In the genomic region with DNA sequence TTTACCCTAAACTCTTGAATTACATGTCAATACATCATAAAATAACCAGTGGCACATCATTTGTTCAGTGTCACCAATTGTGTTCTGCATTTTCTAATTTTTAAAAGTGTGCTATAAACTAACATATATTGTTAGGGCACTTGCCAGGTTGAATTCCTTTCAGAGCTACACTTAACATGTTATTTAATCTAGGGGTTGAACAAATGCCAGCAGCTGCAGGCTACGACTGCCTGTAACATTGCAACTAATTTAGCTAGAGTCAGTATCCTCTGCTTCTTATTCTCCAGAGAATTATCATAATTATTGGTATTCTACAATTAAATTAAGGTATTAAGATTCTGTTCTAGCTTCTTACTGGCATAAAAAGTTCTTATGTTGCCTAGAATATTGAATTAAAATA, we compare ENCODE assay signal across 31 cellular contexts. TPM values are rescaled to one million over a fixed set of nuclear protein-coding genes. Genes with fewer than 3 reads are reported as not detected.
DNase-seq lines count a peak whose midpoint lies in the region; ATAC-seq, FAIRE-seq and TF ChIP-seq lines count a peak whose summit lies in the region.
"Had no signal": no experiment of that assay in that cellular context is flagged by ENCODE, and none has a peak within 500 bp of the region (broad histone marks: within the 10 kb centered on the region; RNA-seq: fewer than 3 reads in every experiment).

No MANE protein-coding gene starts in this region.

- H2BK12ac ChIP-seq in neuronal stem cell (ENCODE audit: low read length), result no peak overlapping the region

- no peak overlapping the region for H2AK9ac ChIP-seq in IMR-90 (replicated peaks; ENCODE audit: low read depth, low read length, poor library complexity)

- intact Hi-C loops in IMR-90 (cut with micrococcal nuclease), result no loop called here

- H3K36me3 ChIP-seq in BE2C (no peaks in the 10 kb centered on the region), IMR-90 (ENCODE audit: control insufficient read depth, insufficient read depth, low read length) (no peaks in the 10 kb centered on the region), neuronal stem cell (replicated peaks in 1 of 2; ENCODE audit: control insufficient read depth in 2 of 2, insufficient read depth in 2 of 2, low read length in 2 of 2) (no peaks in the 10 kb centered on the region), small intestine (ENCODE audit: control insufficient read depth in 2 of 2, insufficient read depth in 2 of 2, low read length in 2 of 2) (no peaks in the 10 kb centered on the region)
- H3K36me3 ChIP-seq: left lung, right lobe of liver, tibial nerve had no signal

- H3K79me1 ChIP-seq in IMR-90 (ENCODE audit: low read depth in 1 of 2, low read length in 2 of 2) (no peaks in the 10 kb centered on the region), neuronal stem cell (ENCODE audit: low read depth, low read length) (no peaks in the 10 kb centered on the region)

- H4K20me1 ChIP-seq in IMR-90 (ENCODE audit: insufficient read depth, low read length), result no peaks in the 10 kb centered on the region

- no peak overlapping the region for H3K27ac ChIP-seq in IMR-90 (ENCODE audit: insufficient read depth, low read length)
- H3K27ac ChIP-seq in neuronal stem cell (replicated peaks; ENCODE audit: low read length), result no peak overlapping the region
- H3K27ac ChIP-seq in small intestine (ENCODE audit: low read depth in 1 of 2, low read length in 1 of 2), result no peak overlapping the region
- H3K27ac ChIP-seq: left lung, PC-9, right lobe of liver had no signal

- no CpG with 5 or more reads among the region's 1 CpG for WGBS in IMR-90 (ENCODE audit: extremely low coverage in 2 of 2, insufficient read length in 1 of 2), 2 experiments
- WGBS in neuronal stem cell (ENCODE audit: extremely low coverage in 2 of 2, insufficient read length in 2 of 2, insufficient replicate concordance in 1 of 2), 2 donors, result no CpG with 5 or more reads among the region's 1 CpG
- WGBS in small intestine, 3 donors, result 36 to 55% (median 53%) methylated on average over 1 of the region's 1 CpG

- H3K9me3 ChIP-seq in BE2C, result no peaks in the 10 kb centered on the region
- no peaks in the 10 kb centered on the region for H3K9me3 ChIP-seq in IMR-90 (ENCODE audit: control insufficient read depth, insufficient read depth, low read length)
- no peaks in the 10 kb centered on the region for H3K9me3 ChIP-seq in neuronal stem cell (replicated peaks in 1 of 2; ENCODE audit: control insufficient read depth in 2 of 2, insufficient read depth in 1 of 2, low read depth in 1 of 2, low read length in 2 of 2)
- H3K9me3 ChIP-seq in small intestine (ENCODE audit: control insufficient read depth, low read depth), result no peaks in the 10 kb centered on the region
- H3K9me3 ChIP-seq: right lobe of liver had no signal

- no TSS peak for BruUV-seq in IMR-90 (replicated peaks; lab: Mats Ljungman, UMichigan)

- TF ChIP-seq POLR2A in IMR-90 (IDR thresholded peaks at IDR 0.05; ENCODE audit: low read depth, low read length) (no peak), GM12892 (IDR thresholded peaks at IDR 0.05; ENCODE audit: low read depth, low read length) (no peak)

- CTCF ChIA-PET in IMR-90 (lab: Yijun Ruan, JAX), result interaction anchor here (1.0 to 1.4 kb wide), 2 partner anchors 16 to 39 kb away, joined by 3 to 4 read pairs; no protein-coding TSS in a partner anchor

- dilution Hi-C loops in IMR-90 (cut with HindIII; ENCODE audit: low sequenced_read_pairs, unreplicated experiment), result no loop called here

- no peak overlapping the region for H2BK20ac ChIP-seq in IMR-90 (ENCODE audit: low read depth, low read length)

- H3K4me1 ChIP-seq in BE2C (peaks cover 14% of the 10 kb centered on the region), IMR-90 (ENCODE audit: control insufficient read depth, insufficient read depth, low read length) (peaks cover 14% of the 10 kb centered on the region), neuronal stem cell (ENCODE audit: control insufficient read depth in 2 of 2, insufficient read depth in 1 of 2, low read depth in 1 of 2, low read length in 2 of 2) (peaks cover 3% of the 10 kb centered on the region in 2 donors), small intestine (ENCODE audit: control insufficient read depth in 2 of 2, insufficient read depth in 1 of 2, low read depth in 1 of 2, low read length in 1 of 2) (no peaks in the 10 kb centered on the region)
- H3K4me1 ChIP-seq: left lung had no signal

- FAIRE-seq in GM12892 (lab: Jason Lieb, UNC), result no peak
- no peak for FAIRE-seq in small intestine (lab: Jason Lieb, UNC)
- FAIRE-seq: G401.6, islet of Langerhans had no signal

- H4K8ac ChIP-seq in IMR-90 (ENCODE audit: low read depth in 2 of 2, low read length in 2 of 2), result no peak overlapping the region
- no peak overlapping the region for H4K8ac ChIP-seq in neuronal stem cell (ENCODE audit: low read depth, low read length)

- H3K18ac ChIP-seq in IMR-90 (ENCODE audit: low read depth, low read length) (no peak overlapping the region), neuronal stem cell (ENCODE audit: low read length) (no peak overlapping the region)

- no peak overlapping the region for H3K56ac ChIP-seq in IMR-90 (ENCODE audit: extremely low read depth, insufficient read depth, low read length)

- TF ChIP-seq RAD21 in IMR-90 (IDR thresholded peaks at IDR 0.05; ENCODE audit: low read length), result no peak

- no peak for ATAC-seq in IMR-90 (ENCODE audit: low read depth)
- ATAC-seq: activated naive CD8-positive, alpha-beta T cell treated with anti-CD3 and anti-CD28 coated beads, Interleukin-2, amount 50 U/mL, for 24 hours; activated T-cell treated with anti-CD3 and anti-CD28 coated beads, Interleukin-2, amount 50 U/mL, for 72 hours; effector memory CD8-positive, alpha-beta T cell; HCT116; left lung; right lobe of liver; Right ventricle myocardium inferior had no signal

- H3K27me3 ChIP-seq in BE2C (no peaks in the 10 kb centered on the region), IMR-90 (ENCODE audit: control insufficient read depth, insufficient read depth, low read length) (no peaks in the 10 kb centered on the region), neuronal stem cell (ENCODE audit: control insufficient read depth in 3 of 3, insufficient read depth in 3 of 3, low read depth in 1 of 3, low read length in 3 of 3) (no peaks in the 10 kb centered on the region), small intestine (ENCODE audit: control insufficient read depth in 2 of 2, insufficient read depth in 2 of 2, low read length in 2 of 2) (no peaks in the 10 kb centered on the region)
- H3K27me3 ChIP-seq: left lung, right lobe of liver, tibial nerve had no signal

- peaks cover 6% of the 10 kb centered on the region; the same call in 1 of the 2 replicates for H3K9me1 ChIP-seq in IMR-90 (ENCODE audit: insufficient read depth, low read length)

- in situ Hi-C loops in IMR-90 (cut with MboI; ENCODE audit: low sequenced_read_pairs), result no loop called here

- POLR2A ChIA-PET in IMR-90 (lab: Charles Lee; ENCODE audit: unreplicated experiment), result no interaction called here

- no peak overlapping the region for H4K5ac ChIP-seq in IMR-90 (ENCODE audit: low read depth, low read length)

- no peak overlapping the region for H3K23ac ChIP-seq in IMR-90 (ENCODE audit: low read depth, low read length)
- no peak overlapping the region for H3K23ac ChIP-seq in neuronal stem cell (ENCODE audit: low read depth, low read length, poor library complexity)

- no peak overlapping the region for H2AK5ac ChIP-seq in IMR-90 (ENCODE audit: low read depth, low read length)
- no peak overlapping the region for H2AK5ac ChIP-seq in neuronal stem cell (ENCODE audit: low read depth, low read length)

- H3K4me2 ChIP-seq in IMR-90 (ENCODE audit: low read depth, low read length), result no peak overlapping the region
- H3K4me2 ChIP-seq in neuronal stem cell (ENCODE audit: insufficient read depth, low read length, poor library complexity, severe bottlenecking), result no peak overlapping the region
- H3K4me2 ChIP-seq: PC-9 had no signal

- H3K14ac ChIP-seq in IMR-90 (replicated peaks; ENCODE audit: low read depth, low read length) (no peak overlapping the region), neuronal stem cell (ENCODE audit: low read length) (no peak overlapping the region)

- H3K9ac ChIP-seq in IMR-90 (ENCODE audit: low read depth, low read length), result no peak overlapping the region
- H3K9ac ChIP-seq in neuronal stem cell (ENCODE audit: low read depth, low read length, poor library complexity), result no peak overlapping the region

- H2BK120ac ChIP-seq in IMR-90 (ENCODE audit: low read depth, low read length) (no peak overlapping the region), neuronal stem cell (ENCODE audit: low read depth, low read length) (no peak overlapping the region)

- TF ChIP-seq CTCF in BE2C (IDR thresholded peaks at IDR 0.05; ENCODE audit: low read depth, low read length) (no peak), IMR-90 (conservative IDR thresholded peaks at IDR 0.05; ENCODE audit: low read depth, low read length) (no peak)

- H3K4ac ChIP-seq in IMR-90 (ENCODE audit: low read depth, low read length) (no peak overlapping the region), neuronal stem cell (ENCODE audit: low read length) (no peak overlapping the region)

- DNase-seq in BE2C, result peak; percentile 15
- DNase-seq in IMR-90, result peak; percentile 30
- peak; percentile 20 for DNase-seq in NCI-H2171 (lab: John Stamatoyannopoulos, UW)
- DNase-seq in fibroblast of gingiva (ENCODE audit: low read depth), result peak; percentile 2
- no peak for DNase-seq in neuronal stem cell (ENCODE audit: low spot score)
- no peak for DNase-seq in GM12892 (ENCODE audit: insufficient read length)
- no peak for DNase-seq in small intestine
- DNase-seq: activated CD4-positive, alpha-beta T cell treated with anti-CD3 and anti-CD28 coated beads, Interleukin-2, amount 50 U/mL, for 48 hours; activated CD4-positive, CD25-positive, alpha-beta regulatory T cell treated with anti-CD3 and anti-CD28 coated beads, Interleukin-2, amount 50 U/mL, for 72 hours; activated naive CD4-positive, alpha-beta T cell; activated naive CD8-positive, alpha-beta T cell treated with anti-CD3 and anti-CD28 coated beads, Interleukin-2, amount 50 U/mL, for 24 hours; activated T-cell treated with anti-CD3 and anti-CD28 coated beads, Interleukin-2, amount 50 U/mL, for 72 hours; CD8-positive, alpha-beta memory T cell; central memory CD4-positive, alpha-beta T cell; DMS53; effector memory CD8-positive, alpha-beta T cell; erythroblast; glutamatergic neuron; left lung; mesenchymal stem cell; NCI-H2081 treated with DMSO at 0.1 percent for 48 hours; PC-9; posterior cingulate gyrus; right lobe of liver; stimulated activated CD4-positive, alpha-beta T cell treated with anti-CD3 and anti-CD28 coated beads, Interleukin-4, amount 100 ng/mL, for 1 hour; T-helper 2 cell had no signal

- H2AFZ ChIP-seq in IMR-90 (replicated peaks; ENCODE audit: low read length, poor library complexity) (no peak overlapping the region), neuronal stem cell (ENCODE audit: low read length) (no peak overlapping the region)
- H2AFZ ChIP-seq: PC-9 had no signal

- H2BK15ac ChIP-seq in IMR-90 (ENCODE audit: low read depth, low read length), result no peak overlapping the region
- no peak overlapping the region for H2BK15ac ChIP-seq in neuronal stem cell (ENCODE audit: low read length)

- H2BK5ac ChIP-seq in IMR-90 (ENCODE audit: low read depth, low read length, poor library complexity, severe bottlenecking) (no peak overlapping the region), neuronal stem cell (ENCODE audit: low read length) (no peak overlapping the region)

- H4K91ac ChIP-seq in IMR-90 (ENCODE audit: insufficient read depth, low read depth, low read length) (no peak overlapping the region), neuronal stem cell (ENCODE audit: low read depth, low read length, poor library complexity) (no peak overlapping the region)

- H3K4me3 ChIP-seq in BE2C (ENCODE audit: low read depth, low read length) (no peak overlapping the region), IMR-90 (ENCODE audit: insufficient read depth, low read depth, low read length) (no peak overlapping the region), neuronal stem cell (ENCODE audit: low read length in 2 of 2) (no peak overlapping the region), small intestine (ENCODE audit: low read depth in 1 of 2, low read length in 2 of 2) (no peak overlapping the region)
- H3K4me3 ChIP-seq: left lung, PC-9, right lobe of liver, tibial nerve had no signal

RNA-seq across cellular contexts. Expression of a gene that starts 46.4 kb away (rescaled TPM):
- 11.2 TPM for polyA plus RNA-seq in BE2C (2012; ENCODE audit: insufficient read depth, insufficient read length, low read depth)
- total RNA-seq in IMR-90 (2012; rRNA removed), result 7.3 and 8.9 TPM in 2 replicates
- polyA plus RNA-seq in IMR-90 (2012; rRNA removed) (2.8 and 2.9 TPM in 2 replicates), small intestine (10 to 100 TPM in 2 of 3 donors, 1 to 10 TPM in 1; 4.3 to 17.0 (median 14.3) TPM)
- polyA plus RNA-seq in IMR-90 (2012; cell fraction: cytosol; rRNA removed), result 0.87 and 1.3 TPM in 2 replicates
- 1.2 and 6.8 TPM in 2 replicates for polyA plus RNA-seq in IMR-90 (2012; cell fraction: nucleus; rRNA removed; ENCODE audit: low replicate concordance)
- 8.1 TPM for polyA plus RNA-seq in neuronal stem cell (2013, experiment 1 of 2)
- 8.0 TPM for polyA plus RNA-seq in neuronal stem cell (2013, experiment 2 of 2)
- 1.3 TPM for polyA plus RNA-seq in GM12892 (2012; ENCODE audit: missing spikeins)

Comparison
In these comparisons a context has a peak if more than half of its experiments do, and no peak if none do; other contexts are left out.
1. DNase-seq: peak in BE2C (single experiment), IMR-90 (single experiment), NCI-H2171 (single experiment) and fibroblast of gingiva (single experiment); none in neuronal stem cell (single experiment), GM12892 (single experiment) and small intestine (single experiment).